Comparison of ENCODE assay signal across 2 cellular contexts in genomic region chr5:150481708-150481965, GRCh38.
TF ChIP-seq lines count a peak whose summit lies in the region.

No MANE protein-coding gene starts in this region.

TF ChIP-seq in HepG2, 621 proteins besides CTCF, POLR2A, EP300 and RAD21:
- TF ChIP-seq ZBTB21 (CRISPR knock-in tag; IDR thresholded peaks at IDR 0.05) (no peak), ZBTB7A (CRISPR knock-in tag; IDR thresholded peaks at IDR 0.05) (no peak), PHF20 (CRISPR knock-in tag; IDR thresholded peaks at IDR 0.05) (no peak), GRHL1 (CRISPR knock-in tag; conservative IDR thresholded peaks at IDR 0.05) (no peak), HDAC6 (IDR thresholded peaks at IDR 0.05; ENCODE audit: low read depth, low read length) (no peak), SIN3B (IDR thresholded peaks at IDR 0.05; ENCODE audit: low read length) (no peak), HOXA9 (CRISPR knock-in tag; IDR thresholded peaks at IDR 0.05; ENCODE audit: borderline replicate concordance) (no peak), SIN3A (IDR thresholded peaks at IDR 0.05; ENCODE audit: borderline replicate concordance, low read depth, low read length) (no peak), SRSF1 (optimal IDR thresholded peaks at IDR 0.05; ENCODE audit: low read depth, low read length) (no peak), ZNF772 (CRISPR knock-in tag; IDR thresholded peaks at IDR 0.05) (no peak), SETDB1 (CRISPR knock-in tag; IDR thresholded peaks at IDR 0.05; ENCODE audit: borderline replicate concordance) (no peak), TCF7L2 (IDR thresholded peaks at IDR 0.05; ENCODE audit: low read depth, low read length) (no peak), RBM22 (optimal IDR thresholded peaks at IDR 0.05; ENCODE audit: low read length) (no peak), ZNF839 (CRISPR knock-in tag; IDR thresholded peaks at IDR 0.05; ENCODE audit: borderline replicate concordance) (no peak), HES4 (CRISPR knock-in tag; IDR thresholded peaks at IDR 0.05; ENCODE audit: borderline replicate concordance) (no peak), PAF1 (CRISPR knock-in tag; IDR thresholded peaks at IDR 0.05) (no peak)

TF ChIP-seq in H1, 55 proteins besides CTCF, POLR2A, EP300 and RAD21:
- TF ChIP-seq NRF1 (IDR thresholded peaks at IDR 0.05; ENCODE audit: low read depth, low read length) = no peak
- TF ChIP-seq RXRA (IDR thresholded peaks at IDR 0.05; ENCODE audit: insufficient read depth, low read depth, low read length) = no peak
- TF ChIP-seq BRCA1 (IDR thresholded peaks at IDR 0.05; ENCODE audit: low read depth, low read length) = no peak
- no peak for TF ChIP-seq CHD2 (IDR thresholded peaks at IDR 0.05; ENCODE audit: low read length)
- TF ChIP-seq TBP (IDR thresholded peaks at IDR 0.05; ENCODE audit: low read depth, low read length) = no peak
- TF ChIP-seq FOSL1 (IDR thresholded peaks at IDR 0.05; ENCODE audit: insufficient read depth, low read depth, low read length) = no peak
TF ChIP-seq in H1: peak in this region for 0.
